37 cellular contexts compared by ENCODE assay signal in genomic region chr11:85653048-85653447, GRCh38. TPM values are rescaled to one million over a fixed set of nuclear protein-coding genes. Genes with fewer than 3 reads are reported as not detected.
DNase-seq lines count a peak whose midpoint lies in the region; ATAC-seq and TF ChIP-seq lines count a peak whose summit lies in the region.
"Had no signal": no experiment of that assay in that cellular context is flagged by ENCODE, and none has a peak within 500 bp of the region (broad histone marks: within the 10 kb centered on the region; RNA-seq: fewer than 3 reads in every experiment).

No MANE protein-coding gene starts in this region.

- peak overlapping the region; percentile 9 for H3K27ac Mint-ChIP-seq in activated naive CD4-positive, alpha-beta T cell treated with anti-CD3 and anti-CD28 coated beads for 36 hours
- no peak overlapping the region for H3K27ac Mint-ChIP-seq in activated naive CD4-positive, alpha-beta T cell treated with anti-CD3 and anti-CD28 coated beads, Interleukin-2, amount 50 U/mL, for 72 hours
- H3K27ac Mint-ChIP-seq in activated naive CD8-positive, alpha-beta T cell treated with anti-CD3 and anti-CD28 coated beads, Interleukin-2, amount 10 ng/mL, durations not matched to agents 7 days and 5 days: peak overlapping the region; percentile 68
- H3K27ac Mint-ChIP-seq in osteocyte (ENCODE audit: unreplicated experiment): peak overlapping the region; percentile 29
- H3K27ac Mint-ChIP-seq: activated CD4-positive, alpha-beta T cell treated with anti-CD3 and anti-CD28 coated beads, Interleukin-2, amount 10 ng/mL, durations not matched to agents 7 days and 5 days had no signal

- no peak for DNase-seq in activated naive CD4-positive, alpha-beta T cell treated with anti-CD3 and anti-CD28 coated beads for 36 hours
- no peak for DNase-seq in activated naive CD4-positive, alpha-beta T cell treated with anti-CD3 and anti-CD28 coated beads, Interleukin-2, amount 50 U/mL, for 72 hours (ENCODE audit: low spot score in 2 of 2)
- no peak for DNase-seq in activated naive CD8-positive, alpha-beta T cell treated with anti-CD3 and anti-CD28 coated beads, Interleukin-2, amount 10 ng/mL, durations not matched to agents 7 days and 5 days
- DNase-seq in osteocyte (ENCODE audit: extremely low spot score, unreplicated experiment) (no peak), middle frontal gyrus (ENCODE audit: extremely low spot score, low spot score) (no peak)
- DNase-seq: activated CD4-positive, alpha-beta T cell treated with anti-CD3 and anti-CD28 coated beads, Interleukin-2, amount 10 ng/mL, durations not matched to agents 7 days and 5 days; activated CD8-positive, alpha-beta memory T cell treated with anti-CD3 and anti-CD28 coated beads, Interleukin-2, amount 50 U/mL, for 48 hours; activated effector memory CD4-positive, alpha-beta T cell treated with Interleukin-2 at 50 U/mL for 16 hours; amniotic stem cell; BE2C; CD8-positive, alpha-beta memory T cell; dorsolateral prefrontal cortex; esophagus squamous epithelium; foreskin keratinocyte; H7; head of caudate nucleus; left ventricle myocardium inferior; mesenchymal stem cell; NCI-H1417; NCI-H2081; NCI-H2227 treated with DMSO at 0.1 percent for 48 hours; NCI-H526 treated with DMSO at 0.1 percent for 48 hours; NK-92 treated with Interleukin-12 subunit alpha and Interleukin-12 subunit beta, amount 100 ng/mL, for 24 hours; nucleus accumbens; right lobe of liver; spleen; stimulated activated CD4-positive, alpha-beta T cell treated with anti-CD3 and anti-CD28 coated beads, Interleukin-2, amount 100 ng/mL, for 24 hours; thyroid gland; uterus had no signal

- peaks cover 19% of the 10 kb centered on the region for H3K4me1 ChIP-seq in Loucy (ENCODE audit: insufficient read depth, low read length, poor library complexity, severe bottlenecking)
- H3K4me1 ChIP-seq: BE2C, foreskin keratinocyte, prostate gland had no signal

- no peak overlapping the region for H3K9ac ChIP-seq in Loucy (ENCODE audit: low read depth, low read length, poor library complexity, severe bottlenecking)

- H3K36me3 Mint-ChIP-seq in activated naive CD4-positive, alpha-beta T cell treated with anti-CD3 and anti-CD28 coated beads for 36 hours (ENCODE audit: low read depth): peaks cover 7% of the 10 kb centered on the region
- peaks cover under 1 to 10% of the 10 kb centered on the region in 2 donors for H3K36me3 Mint-ChIP-seq in activated naive CD4-positive, alpha-beta T cell treated with anti-CD3 and anti-CD28 coated beads, Interleukin-2, amount 50 U/mL, for 72 hours
- peaks cover 12% of the 10 kb centered on the region for H3K36me3 Mint-ChIP-seq in activated naive CD8-positive, alpha-beta T cell treated with anti-CD3 and anti-CD28 coated beads, Interleukin-2, amount 10 ng/mL, durations not matched to agents 7 days and 5 days
- H3K36me3 Mint-ChIP-seq in osteocyte (ENCODE audit: unreplicated experiment): peaks cover 17% of the 10 kb centered on the region

- intact Hi-C loops in activated naive CD4-positive, alpha-beta T cell treated with anti-CD3 and anti-CD28 coated beads for 36 hours (cut with micrococcal nuclease): loop anchor here (1.0 kb wide), 1 partner anchor 9 kb away; no protein-coding TSS in a partner anchor

- no peaks in the 10 kb centered on the region for H3K9me2 ChIP-seq in Loucy (replicated peaks; ENCODE audit: low read depth, low read length)

- no peak overlapping the region for H3K4me3 Mint-ChIP-seq in activated naive CD4-positive, alpha-beta T cell treated with anti-CD3 and anti-CD28 coated beads for 36 hours
- peak overlapping the region; percentile 42 for H3K4me3 Mint-ChIP-seq in activated naive CD8-positive, alpha-beta T cell treated with anti-CD3 and anti-CD28 coated beads, Interleukin-2, amount 10 ng/mL, durations not matched to agents 7 days and 5 days
- H3K4me3 Mint-ChIP-seq in osteocyte (ENCODE audit: unreplicated experiment): no peak overlapping the region
- H3K4me3 Mint-ChIP-seq: activated CD4-positive, alpha-beta T cell treated with anti-CD3 and anti-CD28 coated beads, Interleukin-2, amount 10 ng/mL, durations not matched to agents 7 days and 5 days; CD8-positive, alpha-beta memory T cell had no signal

- CTCF ChIA-PET in activated naive CD4-positive, alpha-beta T cell treated with anti-CD3 and anti-CD28 coated beads for 36 hours (lab: Charles Lee): interaction anchor here (0.7 kb wide), 1 partner anchor 11 kb away, joined by 3 read pairs; no protein-coding TSS in a partner anchor

- no peaks in the 10 kb centered on the region for H3K27me3 Mint-ChIP-seq in activated naive CD4-positive, alpha-beta T cell treated with anti-CD3 and anti-CD28 coated beads for 36 hours (ENCODE audit: low read depth)
- no peaks in the 10 kb centered on the region for H3K27me3 Mint-ChIP-seq in activated naive CD8-positive, alpha-beta T cell treated with anti-CD3 and anti-CD28 coated beads, Interleukin-2, amount 10 ng/mL, durations not matched to agents 7 days and 5 days
- no peaks in the 10 kb centered on the region for H3K27me3 Mint-ChIP-seq in osteocyte (ENCODE audit: unreplicated experiment)
- H3K27me3 Mint-ChIP-seq: activated CD4-positive, alpha-beta T cell treated with anti-CD3 and anti-CD28 coated beads, Interleukin-2, amount 10 ng/mL, durations not matched to agents 7 days and 5 days; CD8-positive, alpha-beta memory T cell had no signal

- H3K27me3 ChIP-seq in Loucy (ENCODE audit: insufficient read depth, low read length, poor library complexity, severe bottlenecking): no peaks in the 10 kb centered on the region
- H3K27me3 ChIP-seq: BE2C, dorsolateral prefrontal cortex, esophagus squamous epithelium, foreskin keratinocyte, right lobe of liver, spleen, thyroid gland, uterus had no signal

- TF ChIP-seq CTCF in Loucy (conservative IDR thresholded peaks at IDR 0.05; ENCODE audit: low read length) (no peak), osteocyte (IDR thresholded peaks at IDR 0.05) (no peak)

- H2AFZ ChIP-seq in Loucy (ENCODE audit: low read length): no peak overlapping the region
- H2AFZ ChIP-seq: PC-9 had no signal

- H3K9me3 ChIP-seq in Loucy (ENCODE audit: insufficient read depth, low read depth, low read length): no peaks in the 10 kb centered on the region
- H3K9me3 ChIP-seq: BE2C, esophagus squamous epithelium, left ventricle myocardium inferior, prostate gland, right lobe of liver, spleen, thyroid gland, uterus had no signal

- POLR2A ChIA-PET in activated naive CD8-positive, alpha-beta T cell treated with anti-CD3 and anti-CD28 coated beads, Interleukin-2, amount 10 ng/mL, durations not matched to agents 7 days and 5 days (lab: Charles Lee): interaction anchor here (1.4 to 3.2 kb wide), 2 partner anchors 11 to 25 kb away, joined by 3 to 25 read pairs; partner anchors contain the start of genes CREBZF and TMEM126B

- H3K4me1 Mint-ChIP-seq in activated naive CD4-positive, alpha-beta T cell treated with anti-CD3 and anti-CD28 coated beads for 36 hours (ENCODE audit: low read depth): peaks cover 40% of the 10 kb centered on the region
- peaks cover 36% of the 10 kb centered on the region for H3K4me1 Mint-ChIP-seq in activated naive CD8-positive, alpha-beta T cell treated with anti-CD3 and anti-CD28 coated beads, Interleukin-2, amount 10 ng/mL, durations not matched to agents 7 days and 5 days
- peaks cover 20% of the 10 kb centered on the region for H3K4me1 Mint-ChIP-seq in osteocyte (ENCODE audit: unreplicated experiment)

- ATAC-seq in activated naive CD4-positive, alpha-beta T cell treated with anti-CD3 and anti-CD28 coated beads, Interleukin-2, amount 50 U/mL, for 72 hours: no peak
- peak; percentile 40 for ATAC-seq in activated naive CD8-positive, alpha-beta T cell treated with anti-CD3 and anti-CD28 coated beads, Interleukin-2, amount 10 ng/mL, durations not matched to agents 7 days and 5 days (ENCODE audit: low read depth)
- ATAC-seq in GM18519 (IDR thresholded peaks at IDR 0.05; ENCODE audit: low FRiP score, unreplicated experiment): no peak
- ATAC-seq: foreskin keratinocyte, right lobe of liver, Right ventricle myocardium inferior, SK-N-SH treated with all-trans-retinoic acid at 6 μM for 48 hours had no signal

- peaks cover 38% of the 10 kb centered on the region for H4K20me1 ChIP-seq in Loucy (ENCODE audit: insufficient read depth, low read length, poor library complexity, severe bottlenecking)

- peak overlapping the region; percentile 41 for H3K4me2 ChIP-seq in Loucy (ENCODE audit: low read depth, low read length, poor library complexity, severe bottlenecking)
- H3K4me2 ChIP-seq: PC-9 had no signal

- peaks cover 22% of the 10 kb centered on the region for H3K36me3 ChIP-seq in Loucy (ENCODE audit: insufficient read depth, low read length)
- H3K36me3 ChIP-seq: prostate gland, thyroid gland, uterus had no signal

- H3K79me2 ChIP-seq in Loucy (ENCODE audit: insufficient read depth, low read length): peaks cover 44% of the 10 kb centered on the region

- no peaks in the 10 kb centered on the region for H3K9me3 Mint-ChIP-seq in activated naive CD4-positive, alpha-beta T cell treated with anti-CD3 and anti-CD28 coated beads for 36 hours
- no peaks in the 10 kb centered on the region for H3K9me3 Mint-ChIP-seq in activated naive CD4-positive, alpha-beta T cell treated with anti-CD3 and anti-CD28 coated beads, Interleukin-2, amount 50 U/mL, for 72 hours
- H3K9me3 Mint-ChIP-seq in activated naive CD8-positive, alpha-beta T cell treated with anti-CD3 and anti-CD28 coated beads, Interleukin-2, amount 10 ng/mL, durations not matched to agents 7 days and 5 days: no peaks in the 10 kb centered on the region
- H3K9me3 Mint-ChIP-seq in osteocyte (ENCODE audit: unreplicated experiment): no peaks in the 10 kb centered on the region
- H3K9me3 Mint-ChIP-seq: activated CD4-positive, alpha-beta T cell treated with anti-CD3 and anti-CD28 coated beads, Interleukin-2, amount 10 ng/mL, durations not matched to agents 7 days and 5 days; brain; CD8-positive, alpha-beta memory T cell had no signal

- H3F3A ChIP-seq in Loucy (ENCODE audit: low read depth): no peaks in the 10 kb centered on the region; the same call in 1 of the 2 replicates

- no peak overlapping the region for H3K4me3 ChIP-seq in Loucy (ENCODE audit: low read length, poor library complexity, severe bottlenecking)
- H3K4me3 ChIP-seq: dorsolateral prefrontal cortex, esophagus squamous epithelium, left ventricle myocardium inferior, PC-9, prostate gland, right lobe of liver, spleen, thyroid gland, uterus had no signal

RNA-seq across cellular contexts. Expression of gene TMEM126A, which starts 5.3 kb away (rescaled TPM):
- total RNA-seq in activated naive CD4-positive, alpha-beta T cell treated with anti-CD3 and anti-CD28 coated beads for 36 hours: 10 to 100 TPM; 47.5 to 56.2 TPM
- 10 to 100 TPM; 36.5 to 60.3 TPM for total RNA-seq in activated naive CD4-positive, alpha-beta T cell treated with anti-CD3 and anti-CD28 coated beads, Interleukin-2, amount 50 U/mL, for 72 hours
- total RNA-seq in activated naive CD8-positive, alpha-beta T cell treated with anti-CD3 and anti-CD28 coated beads, Interleukin-2, amount 10 ng/mL, durations not matched to agents 7 days and 5 days: 10 to 100 TPM; 27.2 to 28.8 TPM
- 25.0 and 28.9 TPM in 2 replicates for total RNA-seq in osteocyte

RNA-seq across cellular contexts. Expression of gene CREBZF, which starts 11.9 kb away (rescaled TPM):
- total RNA-seq in activated naive CD4-positive, alpha-beta T cell treated with anti-CD3 and anti-CD28 coated beads for 36 hours: 10 to 100 TPM; 53.3 to 53.9 TPM
- total RNA-seq in activated naive CD4-positive, alpha-beta T cell treated with anti-CD3 and anti-CD28 coated beads, Interleukin-2, amount 50 U/mL, for 72 hours: 10 to 100 TPM; 61.0 to 65.7 TPM
- total RNA-seq in activated naive CD8-positive, alpha-beta T cell treated with anti-CD3 and anti-CD28 coated beads, Interleukin-2, amount 10 ng/mL, durations not matched to agents 7 days and 5 days: 10 to 100 TPM; 77.7 to 78.4 TPM
- 38.0 and 44.7 TPM in 2 replicates for total RNA-seq in osteocyte

RNA-seq across cellular contexts. Expression of gene TMEM126B, which starts 24.7 kb away (rescaled TPM):
- total RNA-seq in activated naive CD4-positive, alpha-beta T cell treated with anti-CD3 and anti-CD28 coated beads for 36 hours: 10 to 100 TPM; 72.6 to 79.0 TPM
- total RNA-seq in activated naive CD4-positive, alpha-beta T cell treated with anti-CD3 and anti-CD28 coated beads, Interleukin-2, amount 50 U/mL, for 72 hours: 100 to 1,000 TPM in 1 of 2 donors, 10 to 100 TPM in 1; 77.0 to 104 TPM
- 10 to 100 TPM; 52.8 to 53.9 TPM for total RNA-seq in activated naive CD8-positive, alpha-beta T cell treated with anti-CD3 and anti-CD28 coated beads, Interleukin-2, amount 10 ng/mL, durations not matched to agents 7 days and 5 days
- total RNA-seq in osteocyte: 44.3 and 49.0 TPM in 2 replicates

RNA-seq across cellular contexts. Expression of gene DLG2, which starts 25.9 kb away (rescaled TPM):
- total RNA-seq in activated naive CD4-positive, alpha-beta T cell treated with anti-CD3 and anti-CD28 coated beads for 36 hours: 1 to 10 TPM; 3.3 to 4.6 TPM
- 1 to 10 TPM; 4.2 to 5.4 TPM for total RNA-seq in activated naive CD4-positive, alpha-beta T cell treated with anti-CD3 and anti-CD28 coated beads, Interleukin-2, amount 50 U/mL, for 72 hours
- 1 to 10 TPM; 2.6 to 3.4 TPM for total RNA-seq in activated naive CD8-positive, alpha-beta T cell treated with anti-CD3 and anti-CD28 coated beads, Interleukin-2, amount 10 ng/mL, durations not matched to agents 7 days and 5 days
- 1.2 and 2.1 TPM in 2 replicates for total RNA-seq in osteocyte

RNA-seq across cellular contexts. Expression of gene CCDC89, which starts 32.9 kb away (rescaled TPM):
- total RNA-seq in activated naive CD4-positive, alpha-beta T cell treated with anti-CD3 and anti-CD28 coated beads for 36 hours: not detected
- not detected for total RNA-seq in activated naive CD4-positive, alpha-beta T cell treated with anti-CD3 and anti-CD28 coated beads, Interleukin-2, amount 50 U/mL, for 72 hours
- under 1 TPM; 0.22 to 0.43 TPM for total RNA-seq in activated naive CD8-positive, alpha-beta T cell treated with anti-CD3 and anti-CD28 coated beads, Interleukin-2, amount 10 ng/mL, durations not matched to agents 7 days and 5 days
- not detected in 2 replicates for total RNA-seq in osteocyte
- total RNA-seq: H7, MCF 10A had no signal

Comparison
In these comparisons a context has a peak if more than half of its experiments do, and no peak if none do; other contexts are left out.
1. H3K27ac Mint-ChIP-seq: peak in activated naive CD4-positive, alpha-beta T cell treated with anti-CD3 and anti-CD28 coated beads for 36 hours (single experiment), activated naive CD8-positive, alpha-beta T cell treated with anti-CD3 and anti-CD28 coated beads, Interleukin-2, amount 10 ng/mL, durations not matched to agents 7 days and 5 days (single experiment) and osteocyte (single experiment); none in activated naive CD4-positive, alpha-beta T cell treated with anti-CD3 and anti-CD28 coated beads, Interleukin-2, amount 50 U/mL, for 72 hours (0 of 2).